Comparison of ENCODE assay signal across 8 cellular contexts in the genomic region with DNA sequence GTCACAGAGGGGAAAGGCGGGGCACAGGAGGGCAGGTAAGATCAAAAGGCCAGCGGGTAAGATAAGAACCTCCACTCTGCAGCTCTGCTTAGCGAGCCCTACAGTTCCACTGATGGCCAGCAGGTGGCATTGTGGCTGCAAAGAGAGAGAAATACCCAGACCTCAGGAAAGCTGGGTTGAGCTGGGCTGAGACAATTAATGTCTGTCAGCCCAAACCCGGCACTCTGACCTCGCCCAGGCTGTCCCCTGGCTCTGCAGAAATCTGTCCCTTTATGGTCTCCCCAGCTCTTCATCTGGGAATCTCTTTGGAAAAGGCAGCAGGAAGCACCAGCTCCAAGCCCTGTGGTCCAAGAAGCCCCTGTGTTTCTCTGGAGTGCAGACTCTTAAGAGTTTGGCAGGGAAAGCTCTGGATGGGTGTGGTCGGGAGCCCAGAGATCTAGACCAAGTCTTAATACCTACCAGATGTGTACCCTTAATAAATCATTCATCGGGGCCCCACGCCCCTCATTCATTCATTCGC. TPM values are rescaled to one million over a fixed set of nuclear protein-coding genes. Genes with fewer than 3 reads are reported as not detected.
A peak's percentile ranks its signal among the peaks of the same experiment; 100 is the strongest.
DNase-seq lines count a peak whose midpoint lies in the region; ATAC-seq and TF ChIP-seq lines count a peak whose summit lies in the region.

No MANE protein-coding gene starts in this region.

- no peaks in the 10 kb centered on the region for H3F3A ChIP-seq in PC-9 (ENCODE audit: insufficient read depth, low read depth)

- H3K79me2 ChIP-seq in PC-9 (ENCODE audit: low read depth) = no peaks in the 10 kb centered on the region

- H3K4me3 Mint-ChIP-seq in CD4-positive, CD25-positive, alpha-beta regulatory T cell = peak overlapping the region; percentile 30 to 62 (median 43)

- no peaks in the 10 kb centered on the region for H3K9me3 ChIP-seq in CD4-positive, CD25-positive, alpha-beta regulatory T cell (ENCODE audit: control insufficient read depth in 2 of 2, low read length in 2 of 2)
- no peaks in the 10 kb centered on the region for H3K9me3 ChIP-seq in PC-9 (ENCODE audit: insufficient read depth, low read depth)
- no peaks in the 10 kb centered on the region for H3K9me3 ChIP-seq in neuronal stem cell (replicated peaks in 1 of 2; ENCODE audit: control insufficient read depth in 2 of 2, insufficient read depth in 1 of 2, low read depth in 1 of 2, low read length in 2 of 2)

- H3K27ac ChIP-seq in CD4-positive, CD25-positive, alpha-beta regulatory T cell (ENCODE audit: insufficient read depth, low read length, poor library complexity, severe bottlenecking) = peak overlapping the region; percentile 87
- H3K27ac ChIP-seq in PC-9 (no peak overlapping the region), neuronal stem cell (replicated peaks; ENCODE audit: low read length) (no peak overlapping the region)

- H3K4ac ChIP-seq in neuronal stem cell (ENCODE audit: low read length) = no peak overlapping the region

- no peak overlapping the region for H3K18ac ChIP-seq in neuronal stem cell (ENCODE audit: low read length)

- H3K27me3 Mint-ChIP-seq in CD4-positive, CD25-positive, alpha-beta regulatory T cell = no peaks in the 10 kb centered on the region

- peak; percentile 90 to 100 (median 98) for DNase-seq in CD4-positive, CD25-positive, alpha-beta regulatory T cell
- DNase-seq in PC-9 (peak; percentile 36 to 75), fibroblast of mammary gland (ENCODE audit: low read depth) (peak; percentile 80), neuronal stem cell (ENCODE audit: low spot score) (peak; percentile 75), stromal cell of bone marrow (ENCODE audit: low read depth) (peak; percentile 54)
- DNase-seq in activated T-cell treated with anti-CD3 and anti-CD28 coated beads, Interleukin-2, amount 50 U/mL, for 1 hour = peak; percentile 97

- peaks cover 47% of the 10 kb centered on the region for H3K36me3 Mint-ChIP-seq in CD4-positive, CD25-positive, alpha-beta regulatory T cell

- no peaks in the 10 kb centered on the region for H3K9me3 Mint-ChIP-seq in CD4-positive, CD25-positive, alpha-beta regulatory T cell

- H2AFZ ChIP-seq in PC-9 (no peak overlapping the region), neuronal stem cell (ENCODE audit: low read length) (no peak overlapping the region)

- H3K4me1 Mint-ChIP-seq in CD4-positive, CD25-positive, alpha-beta regulatory T cell = peaks cover 0 to 82% (median 51%) of the 10 kb centered on the region in 4 donors

- no peak overlapping the region for H3K14ac ChIP-seq in neuronal stem cell (ENCODE audit: low read length)

- no peak overlapping the region for H3K23ac ChIP-seq in neuronal stem cell (ENCODE audit: low read depth, low read length, poor library complexity)

- H3K9ac ChIP-seq in neuronal stem cell (ENCODE audit: low read depth, low read length, poor library complexity) = no peak overlapping the region

- H2BK15ac ChIP-seq in neuronal stem cell (ENCODE audit: low read length) = no peak overlapping the region

- peak in 1 of 2 donors; percentile 100 for ATAC-seq in CD4-positive, CD25-positive, alpha-beta regulatory T cell (ENCODE audit: low read depth in 2 of 2)
- ATAC-seq in GM19351 (IDR thresholded peaks at IDR 0.05; ENCODE audit: unreplicated experiment) (peak; percentile 86), HG03571 (IDR thresholded peaks at IDR 0.05; ENCODE audit: unreplicated experiment) (peak; percentile 67)

- peaks cover 7% of the 10 kb centered on the region for H3K79me1 ChIP-seq in neuronal stem cell (ENCODE audit: low read depth, low read length)

- no peaks in the 10 kb centered on the region for H4K20me1 ChIP-seq in PC-9 (ENCODE audit: insufficient read depth)

- no peaks in the 10 kb centered on the region for H3K27me3 ChIP-seq in CD4-positive, CD25-positive, alpha-beta regulatory T cell (ENCODE audit: control insufficient read depth, insufficient read depth, low read length)
- H3K27me3 ChIP-seq in PC-9 (ENCODE audit: insufficient read depth, low read depth) = no peaks in the 10 kb centered on the region
- no peaks in the 10 kb centered on the region for H3K27me3 ChIP-seq in neuronal stem cell (ENCODE audit: control insufficient read depth in 3 of 3, insufficient read depth in 3 of 3, low read depth in 1 of 3, low read length in 3 of 3)

- H3K9me2 ChIP-seq in PC-9 (ENCODE audit: insufficient read depth) = no peaks in the 10 kb centered on the region

- POLR2A ChIA-PET in PC-9 (lab: Charles Lee; ENCODE audit: unreplicated experiment) = interaction anchor here (0.5 to 0.6 kb wide), 2 partner anchors 66 to 1355 kb away, joined by 3 to 4 read pairs; no protein-coding TSS in a partner anchor

- H2AK5ac ChIP-seq in neuronal stem cell (ENCODE audit: low read depth, low read length) = no peak overlapping the region

- H3K4me3 ChIP-seq in CD4-positive, CD25-positive, alpha-beta regulatory T cell (ENCODE audit: low read depth, low read length) = peak overlapping the region; percentile 32
- H3K4me3 ChIP-seq in PC-9 (no peak overlapping the region), fibroblast of mammary gland (ENCODE audit: control insufficient read depth, low read depth, low read length) (no peak overlapping the region), neuronal stem cell (ENCODE audit: low read length in 2 of 2) (no peak overlapping the region)

- BruUV-seq in PC-9 (replicated peaks; lab: Mats Ljungman, UMichigan) = no TSS peak

- H3K4me2 ChIP-seq in PC-9 (no peak overlapping the region), neuronal stem cell (ENCODE audit: insufficient read depth, low read length, poor library complexity, severe bottlenecking) (no peak overlapping the region)

- no CpG with 5 or more reads among the region's 9 CpGs for WGBS in neuronal stem cell (ENCODE audit: extremely low coverage in 2 of 2, insufficient read length in 2 of 2, insufficient replicate concordance in 1 of 2), 2 donors

- H3K4me1 ChIP-seq in CD4-positive, CD25-positive, alpha-beta regulatory T cell (ENCODE audit: control insufficient read depth, insufficient read depth, low read length, poor library complexity, severe bottlenecking) = peaks cover 41% of the 10 kb centered on the region
- 0 out of 2 replicates have a peak, but pooled peaks cover 3% of the 10 kb centered on the region for H3K4me1 ChIP-seq in PC-9 (replicated peaks; ENCODE audit: insufficient read depth)
- H3K4me1 ChIP-seq in neuronal stem cell (ENCODE audit: control insufficient read depth in 2 of 2, insufficient read depth in 1 of 2, low read depth in 1 of 2, low read length in 2 of 2) = peaks cover 0 to 6% of the 10 kb centered on the region in 2 donors

- no peak overlapping the region for H2BK5ac ChIP-seq in neuronal stem cell (ENCODE audit: low read length)

- CTCF ChIA-PET in PC-9 (lab: Charles Lee) = interaction anchor here (0.5 to 1.5 kb wide), 9 partner anchors 9 to 394 kb away, joined by 3 to 7 read pairs (median 3); a partner anchor contains a TSS

- no peak overlapping the region for H2BK120ac ChIP-seq in neuronal stem cell (ENCODE audit: low read depth, low read length)

- H3K36me3 ChIP-seq in CD4-positive, CD25-positive, alpha-beta regulatory T cell (ENCODE audit: control insufficient read depth, insufficient read depth, low read length) = peaks cover 16% of the 10 kb centered on the region
- no peaks in the 10 kb centered on the region for H3K36me3 ChIP-seq in PC-9 (ENCODE audit: low read depth)
- H3K36me3 ChIP-seq in neuronal stem cell (replicated peaks in 1 of 2; ENCODE audit: control insufficient read depth in 2 of 2, insufficient read depth in 2 of 2, low read length in 2 of 2) = peaks cover 51 to 91% of the 10 kb centered on the region in 2 donors

- intact Hi-C loops in PC-9 (cut with micrococcal nuclease; ENCODE audit: unreplicated experiment) = loop anchor here (1.0 to 2.0 kb wide), 3 partner anchors 112 to 338 kb away; a partner anchor contains a TSS

- peak overlapping the region; percentile 97 to 99 (median 97) for H3K27ac Mint-ChIP-seq in CD4-positive, CD25-positive, alpha-beta regulatory T cell

- no peak overlapping the region for H4K91ac ChIP-seq in neuronal stem cell (ENCODE audit: low read depth, low read length, poor library complexity)

- TF ChIP-seq CTCF in PC-9 (conservative IDR thresholded peaks at IDR 0.05) (peak; percentile 95), fibroblast of mammary gland (conservative IDR thresholded peaks at IDR 0.05; ENCODE audit: control insufficient read depth, insufficient read depth, low read depth, low read length) (peak; percentile 95)

- no peak overlapping the region for H4K8ac ChIP-seq in neuronal stem cell (ENCODE audit: low read depth, low read length)

- H2BK12ac ChIP-seq in neuronal stem cell (ENCODE audit: low read length) = no peak overlapping the region

RNA-seq across cellular contexts. Expression of a gene that starts 8.3 kb away (rescaled TPM):
- total RNA-seq in CD4-positive, CD25-positive, alpha-beta regulatory T cell = 149 TPM
- polyA plus RNA-seq in CD4-positive, CD25-positive, alpha-beta regulatory T cell = 10 to 100 TPM; 14.0 to 15.4 (median 14.4) TPM
- 54.5 and 64.3 TPM in 2 replicates for total RNA-seq in PC-9 (2021)
- polyA plus RNA-seq in neuronal stem cell (2013, experiment 1 of 2) = 104 TPM
- polyA plus RNA-seq in neuronal stem cell (2013, experiment 2 of 2) = 101 TPM

RNA-seq across cellular contexts. Expression of a gene that starts 9.5 kb away (rescaled TPM):
- 251 TPM for total RNA-seq in CD4-positive, CD25-positive, alpha-beta regulatory T cell
- polyA plus RNA-seq in CD4-positive, CD25-positive, alpha-beta regulatory T cell = 100 to 1,000 TPM in 1 of 4 donors, 10 to 100 TPM in 3; 76.8 to 108 (median 93.3) TPM
- 2.4 and 3.8 TPM in 2 replicates for total RNA-seq in PC-9 (2021)
- polyA plus RNA-seq in neuronal stem cell (2013, experiment 1 of 2) = 14.9 TPM
- polyA plus RNA-seq in neuronal stem cell (2013, experiment 2 of 2) = 14.3 TPM

Comparison
In these comparisons a context has a peak if more than half of its experiments do, and no peak if none do; other contexts are left out.
1. RNA of a gene that starts 9.5 kb away (total RNA-seq): 251 TPM in CD4-positive, CD25-positive, alpha-beta regulatory T cell (single experiment); 2.4 to 3.8 TPM in PC-9; every median in the first group is over 10 times any median in the second.
2. Peak in every context shown above with its lines, with median percentiles within 50 percentile points of each other: DNase-seq.